20 cellular contexts compared by ENCODE assay signal in the genomic region with DNA sequence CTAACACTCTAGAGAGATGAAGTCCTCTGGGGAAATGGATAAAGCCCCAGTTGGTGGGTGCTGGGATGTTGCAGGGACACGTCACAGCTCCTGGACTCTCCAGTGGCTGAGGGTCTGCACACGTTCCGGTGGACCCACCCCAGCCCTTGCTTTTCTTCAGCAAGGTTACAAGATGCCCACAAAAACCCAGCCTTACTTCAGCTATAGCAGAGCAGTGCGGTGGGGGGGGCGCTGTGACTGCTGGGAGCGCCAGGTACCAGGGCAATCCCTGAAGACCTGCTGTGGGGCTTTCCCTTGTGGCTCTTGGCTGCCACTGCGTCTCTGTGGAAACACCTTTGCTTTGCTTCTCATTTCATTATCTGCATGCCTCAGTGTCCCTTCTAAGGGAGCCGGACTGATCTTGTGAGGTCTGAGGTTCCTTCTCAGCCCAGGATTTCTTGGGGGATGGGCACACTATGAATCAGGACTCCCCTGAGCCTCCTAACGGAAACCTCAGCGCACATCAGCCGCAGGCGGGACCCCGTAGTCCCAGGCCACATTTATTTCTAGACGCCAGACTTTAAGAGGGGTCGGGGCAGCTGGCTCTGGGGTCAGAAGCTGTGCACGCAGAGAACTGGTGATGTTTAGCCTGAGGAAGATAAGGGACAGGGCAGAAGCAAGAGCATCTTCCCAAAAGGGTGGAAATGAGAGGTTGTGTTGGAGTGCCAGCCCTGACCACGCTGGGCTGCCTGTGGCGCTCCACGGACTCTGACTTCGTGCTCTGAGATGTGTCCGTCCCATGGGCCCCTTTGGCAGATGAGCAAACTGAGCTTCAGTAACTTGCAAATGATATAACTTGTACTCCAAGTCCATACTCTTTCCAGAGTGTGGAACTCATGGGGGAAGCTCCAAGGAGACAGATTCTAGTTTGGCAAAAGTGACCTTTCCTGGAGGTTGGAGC.
DNase-seq lines count a peak whose midpoint lies in the region; ATAC-seq and TF ChIP-seq lines count a peak whose summit lies in the region.
"Had no signal": no experiment of that assay in that cellular context is flagged by ENCODE, and none has a peak within 500 bp of the region (broad histone marks: within the 10 kb centered on the region; RNA-seq: fewer than 3 reads in every experiment).

No MANE protein-coding gene starts in this region.

- no peak overlapping the region for H3K4me3 ChIP-seq in GM12864 (ENCODE audit: low read depth, low read length)
- H3K4me3 ChIP-seq in esophagus muscularis mucosa = no peak overlapping the region
- H3K4me3 ChIP-seq in retinal pigment epithelial cell (ENCODE audit: low read length) = no peak overlapping the region
- H3K4me3 ChIP-seq in body of pancreas = no peak overlapping the region
- no peak overlapping the region for H3K4me3 ChIP-seq in left ventricle myocardium inferior
- no peak overlapping the region for H3K4me3 ChIP-seq in smooth muscle cell
- H3K4me3 ChIP-seq: PC-9, transverse colon had no signal

- H3K36me3 ChIP-seq in esophagus muscularis mucosa (peaks cover 0 to 17% (median 12%) of the 10 kb centered on the region in 4 donors), body of pancreas (replicated peaks in 1 of 2; ENCODE audit: insufficient read depth in 1 of 2, low read depth in 2 of 2) (no peaks in the 10 kb centered on the region), left ventricle myocardium inferior (peaks cover 8% of the 10 kb centered on the region), smooth muscle cell (ENCODE audit: low read depth) (no peaks in the 10 kb centered on the region)
- H3K36me3 ChIP-seq: transverse colon had no signal

- H3K4me1 ChIP-seq in esophagus muscularis mucosa (peaks cover 0 to 13% (median 2%) of the 10 kb centered on the region in 4 donors), body of pancreas (peaks cover 14% of the 10 kb centered on the region), left ventricle myocardium inferior (peaks cover 29% of the 10 kb centered on the region), smooth muscle cell (ENCODE audit: low read depth) (no peaks in the 10 kb centered on the region)
- H3K4me1 ChIP-seq: foreskin keratinocyte, parathyroid adenoma had no signal

- no peak for DNase-seq in GM12864 (ENCODE audit: low read depth)
- DNase-seq in HEK293T (ENCODE audit: extremely low spot score) = peak; percentile 6
- peak; percentile 86 for DNase-seq in esophagus muscularis mucosa (ENCODE audit: extremely low spot score)
- DNase-seq in retinal pigment epithelial cell (ENCODE audit: low read depth) = no peak
- DNase-seq in body of pancreas = no peak
- DNase-seq in left ventricle myocardium inferior = no peak
- no peak for DNase-seq in stimulated activated CD8-positive, alpha-beta memory T cell treated with anti-CD3 and anti-CD28 coated beads, Interleukin-4, amount 100 ng/mL, for 48 hours
- DNase-seq in smooth muscle cell (lab: John Stamatoyannopoulos, UW; ENCODE audit: unreplicated experiment) = no peak
- DNase-seq: activated CD4-positive, alpha-beta T cell treated with anti-CD3 and anti-CD28 coated beads, Interleukin-2, amount 50 U/mL, for 1 hour; activated gamma-delta T cell treated with Interleukin-2 at 50 U/mL for 16 hours; foreskin keratinocyte; NCI-H1417 treated with DMSO at 0.1 percent for 48 hours; NCI-H748 treated with DMSO at 0.1 percent for 48 hours; PC-9; SIG-M5; stimulated activated CD4-positive, alpha-beta T cell treated with anti-CD3 and anti-CD28 coated beads, Interleukin-2, amount 100 ng/mL, for 24 hours; stimulated activated naive CD8-positive, alpha-beta T cell treated with anti-CD3 and anti-CD28 coated beads, Interleukin-15, amount 100 ng/mL, for 72 hours; transverse colon had no signal

- H3F3A ChIP-seq in smooth muscle cell (ENCODE audit: low read depth) = no peaks in the 10 kb centered on the region

- intact Hi-C loops in esophagus muscularis mucosa (cut with DNase I) (no loop called here), body of pancreas (cut with DNase I) (no loop called here), left ventricle myocardium inferior (cut with micrococcal nuclease) (no loop called here)

- no peaks in the 10 kb centered on the region for H3K9me3 ChIP-seq in esophagus muscularis mucosa
- no peaks in the 10 kb centered on the region for H3K9me3 ChIP-seq in body of pancreas
- no peaks in the 10 kb centered on the region for H3K9me3 ChIP-seq in left ventricle myocardium inferior (replicated peaks)
- H3K9me3 ChIP-seq in smooth muscle cell (replicated peaks; ENCODE audit: low read depth) = no peaks in the 10 kb centered on the region
- H3K9me3 ChIP-seq: transverse colon had no signal

- TF ChIP-seq POLR2A in esophagus muscularis mucosa (IDR thresholded peaks at IDR 0.05; ENCODE audit: low read depth) = no peak
- TF ChIP-seq POLR2A in body of pancreas (IDR thresholded peaks at IDR 0.05) = no peak

- TF ChIP-seq CTCF in GM12864 (IDR thresholded peaks at IDR 0.05; ENCODE audit: low read depth, low read length, missing control alignments) (peak; percentile 6), esophagus muscularis mucosa (IDR thresholded peaks at IDR 0.05) (no peak), retinal pigment epithelial cell (conservative IDR thresholded peaks at IDR 0.05; ENCODE audit: low read depth, low read length) (peak; percentile 10), body of pancreas (IDR thresholded peaks at IDR 0.05) (no peak), left ventricle myocardium inferior (IDR thresholded peaks at IDR 0.05; ENCODE audit: borderline replicate concordance) (no peak), smooth muscle cell (IDR thresholded peaks at IDR 0.05; ENCODE audit: borderline replicate concordance, insufficient read depth, poor library complexity, severe bottlenecking) (no peak)

- H3K79me2 ChIP-seq in smooth muscle cell (ENCODE audit: low read depth) = no peaks in the 10 kb centered on the region
- H3K79me2 ChIP-seq: parathyroid adenoma had no signal

- no peak overlapping the region for H2AFZ ChIP-seq in smooth muscle cell (ENCODE audit: low read depth)
- H2AFZ ChIP-seq: parathyroid adenoma, PC-9 had no signal

- WGBS in esophagus muscularis mucosa = 84% methylated on average over 18 of the region's 21 CpGs
- 84 to 90% methylated on average over 21 of the region's 21 CpGs for WGBS in body of pancreas, 2 donors
- 89% methylated on average over 21 of the region's 21 CpGs for WGBS in smooth muscle cell (ENCODE audit: low lambda C conversion rate)

- no peak for TF ChIP-seq EP300 in esophagus muscularis mucosa (IDR thresholded peaks at IDR 0.05)

- CTCF ChIA-PET in HEK293T (lab: Yijun Ruan, JAX) = no interaction called here

- no peak overlapping the region for H3K4me2 ChIP-seq in smooth muscle cell

- no peak for ATAC-seq in body of pancreas
- ATAC-seq: foreskin keratinocyte; naive thymus-derived CD8-positive, alpha-beta T cell; stimulated activated naive CD8-positive, alpha-beta T cell treated with anti-CD3 and anti-CD28 coated beads, Interleukin-15, amount 100 ng/mL, for 72 hours had no signal

- no peak overlapping the region for H3K27ac ChIP-seq in esophagus muscularis mucosa (replicated peaks in 1 of 4)
- no peak overlapping the region for H3K27ac ChIP-seq in body of pancreas
- no peak overlapping the region for H3K27ac ChIP-seq in left ventricle myocardium inferior (replicated peaks)
- no peak overlapping the region for H3K27ac ChIP-seq in smooth muscle cell (ENCODE audit: low read depth)
- H3K27ac ChIP-seq: foreskin keratinocyte, parathyroid adenoma, PC-9, transverse colon had no signal

- POLR2A ChIA-PET in HEK293T (lab: Yijun Ruan, JAX) = no interaction called here

- no peaks in the 10 kb centered on the region for H4K20me1 ChIP-seq in smooth muscle cell (ENCODE audit: low read depth)

- H3K27me3 ChIP-seq in esophagus muscularis mucosa = no peaks in the 10 kb centered on the region
- no peaks in the 10 kb centered on the region for H3K27me3 ChIP-seq in body of pancreas
- peaks cover 11% of the 10 kb centered on the region for H3K27me3 ChIP-seq in left ventricle myocardium inferior (ENCODE audit: low read depth)
- H3K27me3 ChIP-seq in smooth muscle cell (ENCODE audit: low read depth) = peaks cover 4% of the 10 kb centered on the region
- H3K27me3 ChIP-seq: transverse colon had no signal

- H3K9ac ChIP-seq in smooth muscle cell (ENCODE audit: low read depth) = no peak overlapping the region
- H3K9ac ChIP-seq: parathyroid adenoma had no signal

TF ChIP-seq in HEK293T, 16 proteins besides CTCF, POLR2A, EP300 and RAD21:
- TF ChIP-seq L3MBTL2 (conservative IDR thresholded peaks at IDR 0.05) = no peak
- no peak for TF ChIP-seq FOXK2 (IDR thresholded peaks at IDR 0.05)
- TF ChIP-seq CTBP1 (IDR thresholded peaks at IDR 0.05; ENCODE audit: borderline replicate concordance) = no peak
- no peak for TF ChIP-seq BHLHE40 (IDR thresholded peaks at IDR 0.05; ENCODE audit: borderline replicate concordance)
- no peak for TF ChIP-seq FOXM1 (IDR thresholded peaks at IDR 0.05; ENCODE audit: borderline replicate concordance)
- TF ChIP-seq, protein P1, sequence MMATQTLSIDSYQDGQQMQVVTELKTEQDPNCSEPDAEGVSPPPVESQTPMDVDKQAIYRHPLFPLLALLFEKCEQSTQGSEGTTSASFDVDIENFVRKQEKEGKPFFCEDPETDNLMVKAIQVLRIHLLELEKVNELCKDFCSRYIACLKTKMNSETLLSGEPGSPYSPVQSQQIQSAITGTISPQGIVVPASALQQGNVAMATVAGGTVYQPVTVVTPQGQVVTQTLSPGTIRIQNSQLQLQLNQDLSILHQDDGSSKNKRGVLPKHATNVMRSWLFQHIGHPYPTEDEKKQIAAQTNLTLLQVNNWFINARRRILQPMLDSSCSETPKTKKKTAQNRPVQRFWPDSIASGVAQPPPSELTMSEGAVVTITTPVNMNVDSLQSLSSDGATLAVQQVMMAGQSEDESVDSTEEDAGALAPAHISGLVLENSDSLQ (IDR thresholded peaks at IDR 0.05) = no peak
- no peak for TF ChIP-seq LEF1 (IDR thresholded peaks at IDR 0.05; ENCODE audit: borderline replicate concordance)
- TF ChIP-seq ARNT (IDR thresholded peaks at IDR 0.05) = no peak
- TF ChIP-seq FOXA1 (IDR thresholded peaks at IDR 0.05) = no peak
- no peak for TF ChIP-seq NFRKB (IDR thresholded peaks at IDR 0.05)
- no peak for TF ChIP-seq TARDBP (IDR thresholded peaks at IDR 0.05)
- no peak for TF ChIP-seq HDGF (IDR thresholded peaks at IDR 0.05; ENCODE audit: borderline replicate concordance)
- no peak for TF ChIP-seq ZNF384 (IDR thresholded peaks at IDR 0.05)

Comparison
In these comparisons a context has a peak if more than half of its experiments do, and no peak if none do; other contexts are left out.
1. DNase-seq: peak in HEK293T (single experiment) and esophagus muscularis mucosa (single experiment); none in GM12864 (single experiment), retinal pigment epithelial cell (single experiment), body of pancreas (0 of 4), left ventricle myocardium inferior (single experiment), stimulated activated CD8-positive, alpha-beta memory T cell treated with anti-CD3 and anti-CD28 coated beads, Interleukin-4, amount 100 ng/mL, for 48 hours (single experiment) and smooth muscle cell (single experiment).
2. CTCF ChIP-seq: peak in GM12864 (single experiment) and retinal pigment epithelial cell (single experiment); none in esophagus muscularis mucosa (0 of 3), body of pancreas (0 of 7), left ventricle myocardium inferior (single experiment) and smooth muscle cell (single experiment).